In genomic region chr22:36343070-36343719, GRCh38 we compare ENCODE assay signal across 10 cellular contexts. TPM values are rescaled to one million over a fixed set of nuclear protein-coding genes. Genes with fewer than 3 reads are reported as not detected.
DNase-seq lines count a peak whose midpoint lies in the region; ATAC-seq and TF ChIP-seq lines count a peak whose summit lies in the region.
"Had no signal": no experiment of that assay in that cellular context is flagged by ENCODE, and none has a peak within 500 bp of the region (broad histone marks: within the 10 kb centered on the region; RNA-seq: fewer than 3 reads in every experiment).

No MANE protein-coding gene starts in this region.

- H3K4me1 ChIP-seq in right lobe of liver (peaks cover 0 to 58% (median 12%) of the 10 kb centered on the region in 4 donors), subcutaneous abdominal adipose tissue (ENCODE audit: control insufficient read depth in 5 of 5, insufficient read depth in 5 of 5, low read length in 5 of 5) (peaks cover 5 to 82% (median 22%) of the 10 kb centered on the region in 5 donors), mesendoderm (ENCODE audit: control insufficient read depth, low read depth, low read length) (no peaks in the 10 kb centered on the region)

- peaks cover 67% of the 10 kb centered on the region for H3K79me2 ChIP-seq in mesendoderm (ENCODE audit: control insufficient read depth, insufficient read depth, low read length)

- H3K23ac ChIP-seq in mesendoderm (ENCODE audit: low read length), result no peak overlapping the region

- no peaks in the 10 kb centered on the region for H3K9me3 Mint-ChIP-seq in T-helper 2 cell treated with Interferon-gamma antibody and Interleukin-4, amounts not matched to agents 5 μg/mL and 100 μg/mL, for 36 hours
- H3K9me3 Mint-ChIP-seq in activated naive CD8-positive, alpha-beta T cell treated with anti-CD3 and anti-CD28 coated beads for 36 hours, result no peaks in the 10 kb centered on the region

- no peak overlapping the region for H2AK5ac ChIP-seq in mesendoderm (ENCODE audit: low read length)

- H3K27me3 ChIP-seq in right lobe of liver (no peaks in the 10 kb centered on the region), subcutaneous abdominal adipose tissue (ENCODE audit: control insufficient read depth in 5 of 5, insufficient read depth in 4 of 5, low read length in 5 of 5) (no peaks in the 10 kb centered on the region), mesendoderm (ENCODE audit: insufficient read depth, low read length, poor library complexity) (no peaks in the 10 kb centered on the region)
- H3K27me3 ChIP-seq: hepatocyte had no signal

- no peak overlapping the region for H3K4ac ChIP-seq in mesendoderm (ENCODE audit: low read depth, low read length)

- H4K5ac ChIP-seq in mesendoderm (ENCODE audit: low read length), result no peak overlapping the region

- DNase-seq in T-helper 2 cell treated with Interferon-gamma antibody and Interleukin-4, amounts not matched to agents 5 μg/mL and 100 μg/mL, for 36 hours (ENCODE audit: low spot score), result no peak
- DNase-seq in T-helper 2 cell (no peak), right lobe of liver (no peak), mesendoderm (no peak)
- DNase-seq in activated naive CD8-positive, alpha-beta T cell treated with anti-CD3 and anti-CD28 coated beads for 36 hours, result no peak
- DNase-seq in activated effector memory CD4-positive, alpha-beta T cell treated with anti-CD3 and anti-CD28 coated beads, Interleukin-2, amount 50 U/mL, for 16 hours, result no peak
- DNase-seq: NCI-H345 had no signal

- peak overlapping the region; percentile 52 for H3K27ac Mint-ChIP-seq in T-helper 2 cell treated with Interferon-gamma antibody and Interleukin-4, amounts not matched to agents 5 μg/mL and 100 μg/mL, for 36 hours
- peak overlapping the region; percentile 93 for H3K27ac Mint-ChIP-seq in activated naive CD8-positive, alpha-beta T cell treated with anti-CD3 and anti-CD28 coated beads for 36 hours

- no peaks in the 10 kb centered on the region for H3K27me3 Mint-ChIP-seq in T-helper 2 cell treated with Interferon-gamma antibody and Interleukin-4, amounts not matched to agents 5 μg/mL and 100 μg/mL, for 36 hours (ENCODE audit: low read depth)
- H3K27me3 Mint-ChIP-seq in activated naive CD8-positive, alpha-beta T cell treated with anti-CD3 and anti-CD28 coated beads for 36 hours, result no peaks in the 10 kb centered on the region

- H3K4me3 ChIP-seq in right lobe of liver (no peak overlapping the region), subcutaneous abdominal adipose tissue (ENCODE audit: low read depth in 1 of 5, low read length in 5 of 5) (no peak overlapping the region), mesendoderm (ENCODE audit: low read length) (no peak overlapping the region)
- H3K4me3 ChIP-seq: hepatocyte had no signal

- H3K27ac ChIP-seq in right lobe of liver (peak overlapping the region in 2 of 3 donors; percentile 28 to 69), subcutaneous abdominal adipose tissue (ENCODE audit: low read depth, low read length) (peak overlapping the region; percentile 54), mesendoderm (ENCODE audit: low read depth, low read length) (no peak overlapping the region)
- H3K27ac ChIP-seq: hepatocyte had no signal

- ATAC-seq in right lobe of liver (no peak), HG02642 (IDR thresholded peaks at IDR 0.05; ENCODE audit: poor library complexity, unreplicated experiment) (no peak)

- H3K79me1 ChIP-seq in mesendoderm (ENCODE audit: low read length), result peaks cover 34% of the 10 kb centered on the region

- H3K18ac ChIP-seq in mesendoderm (ENCODE audit: low read length), result no peak overlapping the region

- no peaks in the 10 kb centered on the region for H3K9me3 ChIP-seq in right lobe of liver
- no peaks in the 10 kb centered on the region for H3K9me3 ChIP-seq in subcutaneous abdominal adipose tissue (ENCODE audit: control insufficient read depth in 5 of 5, low read length in 5 of 5)

- no peak overlapping the region for H2BK15ac ChIP-seq in mesendoderm (replicated peaks; ENCODE audit: low read depth)

- no peak overlapping the region for H4K8ac ChIP-seq in mesendoderm (ENCODE audit: low read depth, low read length)

- no peak for TF ChIP-seq CTCF in right lobe of liver (IDR thresholded peaks at IDR 0.05)

- H3K36me3 ChIP-seq in right lobe of liver (peaks cover 0 to 41% (median 19%) of the 10 kb centered on the region in 4 donors), subcutaneous abdominal adipose tissue (ENCODE audit: control insufficient read depth in 5 of 5, insufficient read depth in 5 of 5, low read length in 5 of 5) (peaks cover 0 to 79% (median 56%) of the 10 kb centered on the region in 5 donors), mesendoderm (ENCODE audit: control insufficient read depth, insufficient read depth, low read length) (peaks cover 12% of the 10 kb centered on the region)

- no peak overlapping the region for H3K9ac ChIP-seq in subcutaneous abdominal adipose tissue (ENCODE audit: low read length in 5 of 5)
- no peak overlapping the region for H3K9ac ChIP-seq in mesendoderm (ENCODE audit: low read length)

- H2BK5ac ChIP-seq in mesendoderm (ENCODE audit: low read length), result no peak overlapping the region

- H3K4me1 Mint-ChIP-seq in T-helper 2 cell treated with Interferon-gamma antibody and Interleukin-4, amounts not matched to agents 5 μg/mL and 100 μg/mL, for 36 hours (ENCODE audit: low read depth), result peaks cover 60% of the 10 kb centered on the region
- H3K4me1 Mint-ChIP-seq in activated naive CD8-positive, alpha-beta T cell treated with anti-CD3 and anti-CD28 coated beads for 36 hours, result peaks cover 84% of the 10 kb centered on the region

- H3K4me2 ChIP-seq in mesendoderm (ENCODE audit: low read length), result no peak overlapping the region
- H3K4me2 ChIP-seq: hepatocyte had no signal

- no peak for TF ChIP-seq POLR2A in right lobe of liver (IDR thresholded peaks at IDR 0.05)

- H3K56ac ChIP-seq in mesendoderm (ENCODE audit: low read length), result no peak overlapping the region

- H3K36me3 Mint-ChIP-seq in T-helper 2 cell treated with Interferon-gamma antibody and Interleukin-4, amounts not matched to agents 5 μg/mL and 100 μg/mL, for 36 hours (ENCODE audit: low read depth), result peaks cover 73% of the 10 kb centered on the region
- H3K36me3 Mint-ChIP-seq in activated naive CD8-positive, alpha-beta T cell treated with anti-CD3 and anti-CD28 coated beads for 36 hours, result peaks cover 78% of the 10 kb centered on the region

- no peak overlapping the region for H3K4me3 Mint-ChIP-seq in T-helper 2 cell treated with Interferon-gamma antibody and Interleukin-4, amounts not matched to agents 5 μg/mL and 100 μg/mL, for 36 hours
- peak overlapping the region; percentile 18 for H3K4me3 Mint-ChIP-seq in activated naive CD8-positive, alpha-beta T cell treated with anti-CD3 and anti-CD28 coated beads for 36 hours

- 87% methylated on average over 3 of the region's 5 CpGs for WGBS in right lobe of liver (ENCODE audit: insufficient coverage, low coverage, low lambda C conversion rate, missing lambda C conversion rate)
- WGBS in mesendoderm (ENCODE audit: extremely low coverage, insufficient coverage, low lambda C conversion rate), result no CpG with 5 or more reads among the region's 5 CpGs

- intact Hi-C loops in right lobe of liver (cut with DNase I), result no loop called here

- H2BK120ac ChIP-seq in mesendoderm (ENCODE audit: low read depth, low read length), result no peak overlapping the region

RNA-seq across cellular contexts. Expression of gene MYH9, which starts 44.6 kb away (rescaled TPM):
- 100 to 1,000 TPM; 551 to 554 TPM for total RNA-seq in activated naive CD8-positive, alpha-beta T cell treated with anti-CD3 and anti-CD28 coated beads for 36 hours
- 100 to 1,000 TPM; 168 to 435 (median 222) TPM for total RNA-seq in right lobe of liver
- 110 TPM for polyA plus RNA-seq in mesendoderm (2013, experiment 1 of 2)
- polyA plus RNA-seq in mesendoderm (2013, experiment 2 of 2), result 111 TPM
